ENCODE assay signal across 8 cellular contexts in the genomic region with DNA sequence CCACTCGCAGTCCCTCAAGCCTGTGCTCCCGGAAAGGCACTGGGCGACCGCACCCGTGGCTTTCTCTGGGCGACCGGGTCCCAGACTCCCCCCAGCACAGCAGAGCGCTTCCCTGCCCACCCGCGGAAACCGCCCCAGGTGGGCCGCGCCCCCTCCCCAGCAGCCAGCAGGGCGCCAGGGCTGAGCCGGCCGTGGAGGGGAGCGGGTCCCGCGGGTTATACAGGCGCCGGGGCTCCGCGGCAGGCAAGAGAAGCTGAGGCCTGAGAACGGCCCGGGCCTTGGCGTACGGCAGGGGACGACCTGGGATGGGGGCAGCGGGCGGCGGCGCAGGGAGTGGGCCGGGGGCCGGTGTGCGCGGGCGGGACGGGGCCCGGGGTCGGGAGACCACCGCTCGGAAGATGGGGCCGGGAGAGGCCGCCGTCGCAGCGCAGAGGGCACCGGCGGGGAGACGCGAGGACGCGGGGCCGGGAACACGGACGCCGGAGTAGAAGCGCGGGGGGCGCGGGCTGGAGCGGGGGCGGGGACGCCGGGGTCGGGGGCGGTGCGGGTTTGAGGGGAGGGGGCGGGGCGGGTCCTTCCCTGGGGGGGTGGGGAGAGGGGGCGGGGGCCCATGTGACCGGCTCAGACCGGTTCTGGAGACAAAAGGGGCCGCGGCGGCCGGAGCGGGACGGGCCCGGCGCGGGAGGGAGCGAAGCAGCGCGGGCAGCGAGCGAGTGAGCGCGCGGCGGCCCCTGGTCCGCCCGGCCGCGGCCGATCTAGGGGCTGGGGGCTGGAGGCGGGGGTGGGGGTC. TPM values are rescaled to one million over a fixed set of nuclear protein-coding genes. Genes with fewer than 3 reads are reported as not detected.
DNase-seq lines count a peak whose midpoint lies in the region; ATAC-seq and TF ChIP-seq lines count a peak whose summit lies in the region.

A gene with protein sequence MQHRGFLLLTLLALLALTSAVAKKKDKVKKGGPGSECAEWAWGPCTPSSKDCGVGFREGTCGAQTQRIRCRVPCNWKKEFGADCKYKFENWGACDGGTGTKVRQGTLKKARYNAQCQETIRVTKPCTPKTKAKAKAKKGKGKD (plus strand): TSS at position 624 of the 790 bp plus-strand sequence. CDS start 389 bp downstream, outside the sequence.

- peak within 1 kb of the TSS; percentile 97 for H3K14ac ChIP-seq in trophoblast cell (ENCODE audit: low read length)

- CTCF ChIA-PET in CD8-positive, alpha-beta T cell (lab: Charles Lee), result interaction anchor here (0.9 kb wide), 1 partner anchor 13 kb away, joined by 3 read pairs; no protein-coding TSS in a partner anchor
- CTCF ChIA-PET in activated CD8-positive, alpha-beta T cell treated with anti-CD3 and anti-CD28 coated beads, Interleukin-2, amount 10 ng/mL, durations not matched to agents 7 days and 5 days (lab: Charles Lee), result interaction anchor here (1.7 kb wide), 1 partner anchor 29 kb away, joined by 4 read pairs; no protein-coding TSS in a partner anchor

- H3K4me3 ChIP-seq in CD8-positive, alpha-beta T cell (ENCODE audit: low read depth, low read length), result peak within 1 kb of the TSS; percentile 62
- H3K4me3 ChIP-seq in cardiac muscle cell (peak within 1 kb of the TSS; percentile 63), trophoblast cell (ENCODE audit: low read depth, low read length) (peak within 1 kb of the TSS; percentile 85)

- H2BK5ac ChIP-seq in trophoblast cell (ENCODE audit: low read depth, low read length, poor library complexity), result peak within 1 kb of the TSS; percentile 96

- H3K9ac ChIP-seq in trophoblast cell (ENCODE audit: low read length), result peak within 1 kb of the TSS; percentile 89

- peak in 1 of 7 experiments; percentile 12 for DNase-seq in CD8-positive, alpha-beta T cell
- DNase-seq in activated CD8-positive, alpha-beta T cell treated with anti-CD3 and anti-CD28 coated beads, Interleukin-2, amount 10 ng/mL, durations not matched to agents 7 days and 5 days, result no peak
- DNase-seq in cardiac muscle cell (ENCODE audit: low read depth in 1 of 2, low spot score in 1 of 2) (peak; percentile 56 to 88), trophoblast cell (peak; percentile 36 to 49), NOMO-1 (lab: John Stamatoyannopoulos, UW; ENCODE audit: unreplicated experiment in 2 of 2) (no peak), putamen (ENCODE audit: low spot score) (no peak)

- peaks cover 11% of the 10 kb centered on the region for H3K36me3 ChIP-seq in CD8-positive, alpha-beta T cell (ENCODE audit: insufficient read depth, low read length)
- H3K36me3 ChIP-seq in cardiac muscle cell (peaks cover 7% of the 10 kb centered on the region), trophoblast cell (ENCODE audit: control insufficient read depth in 1 of 2, insufficient read depth in 2 of 2, low read length in 2 of 2) (peaks cover 38 to 40% of the 10 kb centered on the region in 2 experiments)

- H3K27ac Mint-ChIP-seq in CD8-positive, alpha-beta T cell, result no peak within 1 kb of the TSS
- H3K27ac Mint-ChIP-seq in activated CD8-positive, alpha-beta T cell treated with anti-CD3 and anti-CD28 coated beads, Interleukin-2, amount 10 ng/mL, durations not matched to agents 7 days and 5 days, result peak within 1 kb of the TSS; percentile 39

- H2AFZ ChIP-seq in trophoblast cell (ENCODE audit: insufficient read depth, low read length, poor library complexity), result peak within 1 kb of the TSS; percentile 51

- no peaks in the 10 kb centered on the region for H3K9me3 Mint-ChIP-seq in CD8-positive, alpha-beta T cell
- no peaks in the 10 kb centered on the region for H3K9me3 Mint-ChIP-seq in activated CD8-positive, alpha-beta T cell treated with anti-CD3 and anti-CD28 coated beads, Interleukin-2, amount 10 ng/mL, durations not matched to agents 7 days and 5 days (ENCODE audit: insufficient read depth)

- H2BK12ac ChIP-seq in trophoblast cell (ENCODE audit: low read length), result peak within 1 kb of the TSS; percentile 47

- H3K27me3 ChIP-seq in CD8-positive, alpha-beta T cell (ENCODE audit: insufficient read depth, low read length), result no peaks in the 10 kb centered on the region
- H3K27me3 ChIP-seq in cardiac muscle cell (no peaks in the 10 kb centered on the region), trophoblast cell (ENCODE audit: insufficient read depth, low read length) (no peaks in the 10 kb centered on the region)

- H2AK5ac ChIP-seq in trophoblast cell (ENCODE audit: low read length), result peak within 1 kb of the TSS; percentile 89

- H3K27ac ChIP-seq in CD8-positive, alpha-beta T cell (ENCODE audit: low read depth, low read length), result peak within 1 kb of the TSS; percentile 27
- peak within 1 kb of the TSS; percentile 98 for H3K27ac ChIP-seq in cardiac muscle cell
- peak within 1 kb of the TSS; percentile 100 for H3K27ac ChIP-seq in trophoblast cell (ENCODE audit: low read depth, low read length)

- H3K9me3 ChIP-seq in CD8-positive, alpha-beta T cell (ENCODE audit: low read length), result no peaks in the 10 kb centered on the region
- H3K9me3 ChIP-seq in cardiac muscle cell (ENCODE audit: low read depth) (no peaks in the 10 kb centered on the region), trophoblast cell (ENCODE audit: insufficient read depth, low read depth, low read length) (no peaks in the 10 kb centered on the region)

- peak within 1 kb of the TSS; percentile 79 for H3K4me3 Mint-ChIP-seq in CD8-positive, alpha-beta T cell
- H3K4me3 Mint-ChIP-seq in activated CD8-positive, alpha-beta T cell treated with anti-CD3 and anti-CD28 coated beads, Interleukin-2, amount 10 ng/mL, durations not matched to agents 7 days and 5 days, result peak within 1 kb of the TSS; percentile 66

- H3K79me2 ChIP-seq in trophoblast cell (ENCODE audit: control insufficient read depth, insufficient read depth, low read length, poor library complexity), result peaks cover 13% of the 10 kb centered on the region

- no peak within 1 kb of the TSS for H3K23ac ChIP-seq in trophoblast cell (ENCODE audit: low read length)

- peak within 1 kb of the TSS; percentile 81 for H3K4me2 ChIP-seq in trophoblast cell (ENCODE audit: low read length)

- intact Hi-C loops in CD8-positive, alpha-beta T cell (cut with DNase I, micrococcal nuclease), result loop anchor here in 1 of 2 experiments (5.0 kb wide), 1 partner anchor 34 kb away; the partner anchor contains the start of gene DGKZ

- peaks cover 24% of the 10 kb centered on the region for H3K79me1 ChIP-seq in trophoblast cell (ENCODE audit: low read length)

- peak within 1 kb of the TSS; percentile 98 for H2BK120ac ChIP-seq in trophoblast cell (ENCODE audit: insufficient read depth, low read length, poor library complexity)

- H4K91ac ChIP-seq in trophoblast cell (ENCODE audit: low read depth, low read length), result peak within 1 kb of the TSS; percentile 100

- POLR2A ChIA-PET in CD8-positive, alpha-beta T cell (lab: Charles Lee), result interaction anchor here (1.3 to 2.5 kb wide), 2 partner anchors 9 to 33 kb away, joined by 5 to 9 read pairs; partner anchors contain the start of gene DGKZ
- POLR2A ChIA-PET in activated CD8-positive, alpha-beta T cell treated with anti-CD3 and anti-CD28 coated beads, Interleukin-2, amount 10 ng/mL, durations not matched to agents 7 days and 5 days (lab: Charles Lee), result no interaction called here

- peak within 1 kb of the TSS; percentile 96 for H4K8ac ChIP-seq in trophoblast cell (ENCODE audit: low read depth, low read length)

- peaks cover 9% of the 10 kb centered on the region for H3K27me3 Mint-ChIP-seq in CD8-positive, alpha-beta T cell (ENCODE audit: low read depth)
- peaks cover 14% of the 10 kb centered on the region for H3K27me3 Mint-ChIP-seq in activated CD8-positive, alpha-beta T cell treated with anti-CD3 and anti-CD28 coated beads, Interleukin-2, amount 10 ng/mL, durations not matched to agents 7 days and 5 days (ENCODE audit: low read depth)

- no CpG with 5 or more reads among the region's 97 CpGs for WGBS in trophoblast cell (ENCODE audit: extremely low coverage, insufficient coverage, insufficient read length)

- H3K4me1 ChIP-seq in CD8-positive, alpha-beta T cell (ENCODE audit: insufficient read depth, low read length), result peaks cover 11% of the 10 kb centered on the region
- H3K4me1 ChIP-seq in cardiac muscle cell (ENCODE audit: low read depth), result peaks cover 8% of the 10 kb centered on the region
- H3K4me1 ChIP-seq in trophoblast cell (ENCODE audit: control insufficient read depth in 1 of 2, insufficient read depth in 2 of 2, low read length in 2 of 2), result peaks cover 15 to 17% of the 10 kb centered on the region in 2 experiments

- peak within 1 kb of the TSS; percentile 87 for H3K4ac ChIP-seq in trophoblast cell (ENCODE audit: low read depth, low read length)

- ATAC-seq in CD8-positive, alpha-beta T cell, result peak; percentile 9
- peak; percentile 8 for ATAC-seq in HG02798 (IDR thresholded peaks at IDR 0.05; ENCODE audit: poor library complexity, unreplicated experiment)
- peak; percentile 25 for ATAC-seq in activated CD8-positive, alpha-beta T cell treated with anti-CD3 and anti-CD28 coated beads, Interleukin-2, amount 10 ng/mL, durations not matched to agents 7 days and 5 days
- ATAC-seq in HG03571 (IDR thresholded peaks at IDR 0.05; ENCODE audit: unreplicated experiment), result no peak

- no peak for TF ChIP-seq CTCF in CD8-positive, alpha-beta T cell (IDR thresholded peaks at IDR 0.05)
- no peak for TF ChIP-seq CTCF in cardiac muscle cell (IDR thresholded peaks at IDR 0.05; ENCODE audit: low read depth, low read length)

- H4K12ac ChIP-seq in trophoblast cell (ENCODE audit: low read depth, low read length), result peak within 1 kb of the TSS; percentile 91

- peak within 1 kb of the TSS; percentile 95 for H3K18ac ChIP-seq in trophoblast cell (ENCODE audit: low read length)

- H3K4me1 Mint-ChIP-seq in CD8-positive, alpha-beta T cell (ENCODE audit: low read depth), result peaks cover 8% of the 10 kb centered on the region
- H3K4me1 Mint-ChIP-seq in activated CD8-positive, alpha-beta T cell treated with anti-CD3 and anti-CD28 coated beads, Interleukin-2, amount 10 ng/mL, durations not matched to agents 7 days and 5 days (ENCODE audit: low read depth), result peaks cover 13% of the 10 kb centered on the region

- H3K36me3 Mint-ChIP-seq in CD8-positive, alpha-beta T cell, result peaks cover 22% of the 10 kb centered on the region
- peaks cover 24% of the 10 kb centered on the region for H3K36me3 Mint-ChIP-seq in activated CD8-positive, alpha-beta T cell treated with anti-CD3 and anti-CD28 coated beads, Interleukin-2, amount 10 ng/mL, durations not matched to agents 7 days and 5 days (ENCODE audit: low read depth)

RNA-seq across cellular contexts. Expression of the gene that starts here (rescaled TPM):
- 1 to 10 TPM; 3.6 TPM for total RNA-seq in CD8-positive, alpha-beta T cell
- 1 to 10 TPM; 6.9 to 7.4 TPM for total RNA-seq in activated CD8-positive, alpha-beta T cell treated with anti-CD3 and anti-CD28 coated beads, Interleukin-2, amount 10 ng/mL, durations not matched to agents 7 days and 5 days
- 2,973 and 4,339 TPM in 2 replicates for total RNA-seq in cardiac muscle cell
- polyA plus RNA-seq in cardiac muscle cell, result 3,396 and 3,769 TPM in 2 replicates
- polyA plus RNA-seq in trophoblast cell (2013), result 2,817 and 2,859 TPM in 2 replicates

Comparison
In these comparisons a context has a peak if more than half of its experiments do, and no peak if none do; other contexts are left out.
1. RNA of the gene that starts here (total RNA-seq): 2,973 to 4,339 TPM in cardiac muscle cell; 6.9 to 7.4 TPM in activated CD8-positive, alpha-beta T cell treated with anti-CD3 and anti-CD28 coated beads, Interleukin-2, amount 10 ng/mL, durations not matched to agents 7 days and 5 days and 3.6 TPM in CD8-positive, alpha-beta T cell; every median in the first group is over 100 times any median in the second.
2. DNase-seq: peak in cardiac muscle cell (2 of 2) and trophoblast cell (2 of 2); none in activated CD8-positive, alpha-beta T cell treated with anti-CD3 and anti-CD28 coated beads, Interleukin-2, amount 10 ng/mL, durations not matched to agents 7 days and 5 days (single experiment), NOMO-1 (0 of 2) and putamen (single experiment).
3. H3K27ac ChIP-seq: peak in every context shown above with its lines; median percentile 100 in trophoblast cell; 98 in cardiac muscle cell; 27 in CD8-positive, alpha-beta T cell.
4. Peak in every context shown above with its lines, with median percentiles within 50 percentile points of each other: H3K4me3 ChIP-seq.